12 cellular contexts compared by ENCODE assay signal in genomic region chr6:88044530-88044929, GRCh38. TPM values are rescaled to one million over a fixed set of nuclear protein-coding genes. Genes with fewer than 3 reads are reported as not detected.
"Had no signal": no experiment of that assay in that cellular context is flagged by ENCODE, and none has a peak within 500 bp of the region (broad histone marks: within the 10 kb centered on the region; RNA-seq: fewer than 3 reads in every experiment).

No MANE protein-coding gene starts in this region.

- H3K27ac ChIP-seq: GM23248 had no signal

- H3K9ac ChIP-seq: GM23248 had no signal

- H3K36me3 ChIP-seq: HAP-1 had no signal

- ATAC-seq: HCT116, K562 had no signal

- FAIRE-seq: HTR-8/SVneo, K562 had no signal

- H2AFZ ChIP-seq: GM23248 had no signal

- H3K4me3 ChIP-seq: GM23248, HAP-1, K562 had no signal

- H3K9me3 ChIP-seq: HAP-1 had no signal

- DNase-seq: GM23248, GOT3, H7, HFFc6, IMR-90, KG1 had no signal

RNA-seq across cellular contexts. Expression of gene SPACA1, which starts 3.1 kb away (rescaled TPM):
- total RNA-seq: GM23248, H4, H7, HFFc6, HT-29, IMR-90, K562 had no signal
- polyA plus RNA-seq: GM23248, IMR-90, K562 had no signal
